Comparison of ENCODE assay signal across 20 cellular contexts in genomic region chr2:41933035-41933429, GRCh38.
DNase-seq lines count a peak whose midpoint lies in the region; ATAC-seq and TF ChIP-seq lines count a peak whose summit lies in the region.
"Had no signal": no experiment of that assay in that cellular context is flagged by ENCODE, and none has a peak within 500 bp of the region (broad histone marks: within the 10 kb centered on the region; RNA-seq: fewer than 3 reads in every experiment).

No MANE protein-coding gene starts in this region.

- H3K4me3 ChIP-seq in adrenal gland (no peak overlapping the region), right cardiac atrium (ENCODE audit: low read length) (no peak overlapping the region), spleen (no peak overlapping the region), PC-3 (ENCODE audit: low read length) (no peak overlapping the region)
- H3K4me3 ChIP-seq: prostate gland, testis had no signal

- H3K27ac ChIP-seq in adrenal gland: peak overlapping the region in 4 of 5 donors; percentile 13 to 88 (median 58)
- H3K27ac ChIP-seq in right cardiac atrium (ENCODE audit: low read length): peak overlapping the region; percentile 76
- peak overlapping the region in 6 of 8 donors; percentile 46 to 74 (median 56) for H3K27ac ChIP-seq in spleen
- H3K27ac ChIP-seq in PC-3 (ENCODE audit: low read length): no peak overlapping the region
- H3K27ac ChIP-seq: prostate gland had no signal

- POLR2A ChIA-PET in PC-3 (lab: Charles Lee; ENCODE audit: unreplicated experiment): no interaction called here

- no peaks in the 10 kb centered on the region for H4K20me1 ChIP-seq in PC-3 (ENCODE audit: low read length)

- 71 to 75% (median 74%) methylated on average over 2 to 3 of the region's 3 CpGs for WGBS in adrenal gland, 4 donors
- 56% methylated on average over 3 of the region's 3 CpGs for WGBS in right cardiac atrium
- 63 to 83% (median 75%) methylated on average over 3 of the region's 3 CpGs for WGBS in spleen, 5 donors

- H2AFZ ChIP-seq in PC-3 (ENCODE audit: low read length): no peak overlapping the region

- intact Hi-C loops in adrenal gland (cut with DNase I): no loop called here
- intact Hi-C loops in right cardiac atrium (cut with DNase I): loop anchor here in 3 of 4 donors (10.0 kb wide), 3 partner anchors 58 to 122 kb away; partner anchors contain the start of gene PKDCC (in 1 of the 3)
- intact Hi-C loops in spleen (cut with DNase I; ENCODE audit: low total_unique reads): no loop called here
- intact Hi-C loops in PC-3 (cut with micrococcal nuclease): no loop called here

- TF ChIP-seq POLR2A in adrenal gland (IDR thresholded peaks at IDR 0.05): no peak
- no peak for TF ChIP-seq POLR2A in spleen (IDR thresholded peaks at IDR 0.05)

- no peak overlapping the region for H3K9ac ChIP-seq in PC-3 (ENCODE audit: low read length)

- no peaks in the 10 kb centered on the region for H3K36me3 ChIP-seq in adrenal gland (replicated peaks in 1 of 2)
- no peaks in the 10 kb centered on the region for H3K36me3 ChIP-seq in spleen
- H3K36me3 ChIP-seq in PC-3 (ENCODE audit: low read depth, low read length): no peaks in the 10 kb centered on the region
- H3K36me3 ChIP-seq: prostate gland had no signal

- peaks cover 8 to 36% of the 10 kb centered on the region in 2 donors for H3K4me1 ChIP-seq in adrenal gland (replicated peaks in 1 of 2)
- peaks cover 15% of the 10 kb centered on the region for H3K4me1 ChIP-seq in right cardiac atrium (ENCODE audit: control insufficient read depth, insufficient read depth, low read length)
- H3K4me1 ChIP-seq in spleen: peaks cover 0 to 15% (median 3%) of the 10 kb centered on the region in 6 donors
- peaks cover 64% of the 10 kb centered on the region for H3K4me1 ChIP-seq in PC-3 (ENCODE audit: insufficient read depth, low read length)
- H3K4me1 ChIP-seq: prostate gland had no signal

- no peaks in the 10 kb centered on the region for H3K27me3 ChIP-seq in adrenal gland
- no peaks in the 10 kb centered on the region for H3K27me3 ChIP-seq in right cardiac atrium (ENCODE audit: control insufficient read depth, insufficient read depth)
- H3K27me3 ChIP-seq in spleen (replicated peaks in 1 of 7): peaks cover 0 to 6% (median 0%) of the 10 kb centered on the region in 7 donors
- no peaks in the 10 kb centered on the region for H3K27me3 ChIP-seq in PC-3 (ENCODE audit: low read length)
- H3K27me3 ChIP-seq: testis had no signal

- BruUV-seq in PC-3 (replicated peaks; lab: Mats Ljungman, UMichigan): no TSS peak

- TF ChIP-seq CTCF in adrenal gland (IDR thresholded peaks at IDR 0.05): no peak
- no peak for TF ChIP-seq CTCF in spleen (IDR thresholded peaks at IDR 0.05 in 8 of 11, conservative IDR thresholded peaks at IDR 0.05 in 3 of 11)
- no peak for TF ChIP-seq CTCF in PC-3 (conservative IDR thresholded peaks at IDR 0.05; ENCODE audit: low read depth, low read length)

- peak; percentile 60 for DNase-seq in LHCN-M2 (ENCODE audit: low read depth)
- peak in 1 of 7 donors; percentile 39 for DNase-seq in adrenal gland
- DNase-seq in right cardiac atrium: no peak
- DNase-seq in spleen: no peak
- DNase-seq in PC-3: no peak
- DNase-seq in nucleus accumbens (lab: John Stamatoyannopoulos, UW): no peak
- DNase-seq in putamen (ENCODE audit: low spot score): no peak
- DNase-seq: amygdala; cortex of kidney; GF-D8; hippocampal formation; NCI-H1417 treated with DMSO at 0.1 percent for 48 hours; NCI-H2171 treated with DMSO at 0.1 percent for 48 hours; SHP77; stimulated activated CD4-positive, alpha-beta T cell treated with anti-CD3 and anti-CD28 coated beads, Interleukin-2, amount 100 ng/mL, for 24 hours; T-helper 2 cell had no signal

- H3K9me2 ChIP-seq in PC-3 (replicated peaks; ENCODE audit: low read length): no peaks in the 10 kb centered on the region

- no peaks in the 10 kb centered on the region for H3K79me2 ChIP-seq in PC-3 (ENCODE audit: low read length)

- ATAC-seq in right cardiac atrium: no peak
- ATAC-seq in PC-3: no peak
- no peak for ATAC-seq in HG03469 (IDR thresholded peaks at IDR 0.05; ENCODE audit: unreplicated experiment)
- ATAC-seq: activated T-helper 17 cell treated with anti-CD3 and anti-CD28 coated beads, Interleukin-2, amount 50 U/mL, for 72 hours had no signal

- H3F3A ChIP-seq in PC-3 (ENCODE audit: low read length, unreplicated experiment): no peaks in the 10 kb centered on the region

- no peaks in the 10 kb centered on the region for H3K9me3 ChIP-seq in adrenal gland (replicated peaks in 1 of 3)
- no peaks in the 10 kb centered on the region for H3K9me3 ChIP-seq in right cardiac atrium (ENCODE audit: control insufficient read depth, low read length)
- H3K9me3 ChIP-seq in spleen: no peaks in the 10 kb centered on the region
- no peaks in the 10 kb centered on the region for H3K9me3 ChIP-seq in PC-3 (ENCODE audit: low read length)
- H3K9me3 ChIP-seq: prostate gland, testis had no signal

- CTCF ChIA-PET in PC-3 (lab: Charles Lee): no interaction called here

- no peak overlapping the region for H3K4me2 ChIP-seq in PC-3 (ENCODE audit: low read length)

Comparison
In these comparisons a context has a peak if more than half of its experiments do, and no peak if none do; other contexts are left out.
1. intact Hi-C loops: an anchor here in right cardiac atrium (10.0 kb wide); none called in adrenal gland, spleen and PC-3.